1 cellular context compared by ENCODE assay signal in the genomic region with DNA sequence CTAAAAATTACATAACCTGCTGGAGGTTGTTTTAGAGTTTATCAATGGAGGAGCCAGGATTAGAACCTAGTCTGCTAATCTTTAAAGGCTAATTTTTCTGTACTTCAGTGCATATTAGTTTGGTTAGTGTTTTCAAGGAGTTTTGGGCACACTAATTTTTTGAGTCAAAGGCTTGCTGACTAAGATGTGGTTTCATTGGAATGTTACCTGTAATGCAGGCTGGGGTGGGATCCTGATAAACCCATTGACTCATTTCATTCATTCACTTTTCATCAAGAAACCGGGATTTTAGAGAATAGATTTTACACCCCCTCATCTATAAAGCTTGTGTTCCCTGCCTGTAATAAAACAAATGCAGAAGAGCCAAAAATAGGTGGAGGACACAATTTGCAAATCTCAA.
TF ChIP-seq lines count a peak whose summit lies in the region.

No MANE protein-coding gene starts in this region.

TF ChIP-seq in GM12878, 131 proteins besides CTCF, POLR2A, EP300 and RAD21:
- TF ChIP-seq, protein P1, sequence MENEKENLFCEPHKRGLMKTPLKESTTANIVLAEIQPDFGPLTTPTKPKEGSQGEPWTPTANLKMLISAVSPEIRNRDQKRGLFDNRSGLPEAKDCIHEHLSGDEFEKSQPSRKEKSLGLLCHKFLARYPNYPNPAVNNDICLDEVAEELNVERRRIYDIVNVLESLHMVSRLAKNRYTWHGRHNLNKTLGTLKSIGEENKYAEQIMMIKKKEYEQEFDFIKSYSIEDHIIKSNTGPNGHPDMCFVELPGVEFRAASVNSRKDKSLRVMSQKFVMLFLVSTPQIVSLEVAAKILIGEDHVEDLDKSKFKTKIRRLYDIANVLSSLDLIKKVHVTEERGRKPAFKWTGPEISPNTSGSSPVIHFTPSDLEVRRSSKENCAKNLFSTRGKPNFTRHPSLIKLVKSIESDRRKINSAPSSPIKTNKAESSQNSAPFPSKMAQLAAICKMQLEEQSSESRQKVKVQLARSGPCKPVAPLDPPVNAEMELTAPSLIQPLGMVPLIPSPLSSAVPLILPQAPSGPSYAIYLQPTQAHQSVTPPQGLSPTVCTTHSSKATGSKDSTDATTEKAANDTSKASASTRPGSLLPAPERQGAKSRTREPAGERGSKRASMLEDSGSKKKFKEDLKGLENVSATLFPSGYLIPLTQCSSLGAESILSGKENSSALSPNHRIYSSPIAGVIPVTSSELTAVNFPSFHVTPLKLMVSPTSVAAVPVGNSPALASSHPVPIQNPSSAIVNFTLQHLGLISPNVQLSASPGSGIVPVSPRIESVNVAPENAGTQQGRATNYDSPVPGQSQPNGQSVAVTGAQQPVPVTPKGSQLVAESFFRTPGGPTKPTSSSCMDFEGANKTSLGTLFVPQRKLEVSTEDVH (IDR thresholded peaks at IDR 0.05; ENCODE audit: low read depth, partially characterized antibody), result no peak
- TF ChIP-seq, protein P2, sequence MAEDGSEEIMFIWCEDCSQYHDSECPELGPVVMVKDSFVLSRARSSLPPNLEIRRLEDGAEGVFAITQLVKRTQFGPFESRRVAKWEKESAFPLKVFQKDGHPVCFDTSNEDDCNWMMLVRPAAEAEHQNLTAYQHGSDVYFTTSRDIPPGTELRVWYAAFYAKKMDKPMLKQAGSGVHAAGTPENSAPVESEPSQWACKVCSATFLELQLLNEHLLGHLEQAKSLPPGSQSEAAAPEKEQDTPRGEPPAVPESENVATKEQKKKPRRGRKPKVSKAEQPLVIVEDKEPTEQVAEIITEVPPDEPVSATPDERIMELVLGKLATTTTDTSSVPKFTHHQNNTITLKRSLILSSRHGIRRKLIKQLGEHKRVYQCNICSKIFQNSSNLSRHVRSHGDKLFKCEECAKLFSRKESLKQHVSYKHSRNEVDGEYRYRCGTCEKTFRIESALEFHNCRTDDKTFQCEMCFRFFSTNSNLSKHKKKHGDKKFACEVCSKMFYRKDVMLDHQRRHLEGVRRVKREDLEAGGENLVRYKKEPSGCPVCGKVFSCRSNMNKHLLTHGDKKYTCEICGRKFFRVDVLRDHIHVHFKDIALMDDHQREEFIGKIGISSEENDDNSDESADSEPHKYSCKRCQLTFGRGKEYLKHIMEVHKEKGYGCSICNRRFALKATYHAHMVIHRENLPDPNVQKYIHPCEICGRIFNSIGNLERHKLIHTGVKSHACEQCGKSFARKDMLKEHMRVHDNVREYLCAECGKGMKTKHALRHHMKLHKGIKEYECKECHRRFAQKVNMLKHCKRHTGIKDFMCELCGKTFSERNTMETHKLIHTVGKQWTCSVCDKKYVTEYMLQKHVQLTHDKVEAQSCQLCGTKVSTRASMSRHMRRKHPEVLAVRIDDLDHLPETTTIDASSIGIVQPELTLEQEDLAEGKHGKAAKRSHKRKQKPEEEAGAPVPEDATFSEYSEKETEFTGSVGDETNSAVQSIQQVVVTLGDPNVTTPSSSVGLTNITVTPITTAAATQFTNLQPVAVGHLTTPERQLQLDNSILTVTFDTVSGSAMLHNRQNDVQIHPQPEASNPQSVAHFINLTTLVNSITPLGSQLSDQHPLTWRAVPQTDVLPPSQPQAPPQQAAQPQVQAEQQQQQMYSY (CRISPR knock-in tag; IDR thresholded peaks at IDR 0.05), result no peak
- TF ChIP-seq DPF2 (IDR thresholded peaks at IDR 0.05), result no peak
- TF ChIP-seq CHD2 (IDR thresholded peaks at IDR 0.05; ENCODE audit: borderline replicate concordance, low read depth, low read length), result no peak
